ENCODE assay signal across 11 cellular contexts in the genomic region with DNA sequence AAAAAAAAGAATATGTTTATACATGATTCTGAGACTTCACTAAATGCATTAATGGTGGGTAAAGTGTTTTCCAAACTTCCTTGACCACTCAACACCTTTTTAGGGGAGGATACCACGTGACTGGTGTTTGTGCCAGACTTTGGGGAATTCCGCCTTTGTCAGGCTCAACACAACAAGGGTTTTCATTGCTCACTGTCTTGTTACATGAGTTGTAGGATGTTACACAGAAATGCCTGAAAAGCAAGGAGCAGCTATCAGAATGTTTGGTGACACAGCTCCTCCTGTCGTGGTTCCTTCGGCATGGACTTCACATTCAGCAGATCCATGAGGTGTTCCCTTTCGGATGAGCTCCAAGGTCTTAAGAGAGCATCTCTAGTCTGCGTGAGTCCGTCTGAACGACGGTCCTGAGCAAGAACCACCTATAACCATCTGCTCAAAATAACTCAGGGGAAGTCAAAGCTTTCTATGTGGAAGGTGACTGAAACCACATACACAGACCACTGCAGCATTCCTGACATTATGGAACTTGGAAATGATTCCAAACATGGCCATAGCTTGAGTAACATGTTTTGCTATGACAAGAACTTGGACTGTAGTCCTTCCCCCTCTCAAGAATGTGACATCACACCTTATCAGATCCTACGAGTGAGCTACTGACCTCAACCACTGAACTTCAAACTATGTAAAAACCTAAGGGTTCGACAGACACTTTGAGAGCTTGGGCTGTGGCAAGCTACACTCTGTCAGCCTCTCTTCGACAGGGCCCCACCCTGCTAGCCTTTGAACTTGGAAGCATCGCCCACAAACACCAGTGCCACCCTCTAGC. TPM values are rescaled to one million over a fixed set of nuclear protein-coding genes. Genes with fewer than 3 reads are reported as not detected.
DNase-seq lines count a peak whose midpoint lies in the region; FAIRE-seq lines count a peak whose summit lies in the region.
"Had no signal": no experiment of that assay in that cellular context is flagged by ENCODE, and none has a peak within 500 bp of the region (broad histone marks: within the 10 kb centered on the region; RNA-seq: fewer than 3 reads in every experiment).

No MANE protein-coding gene starts in this region.

- H3K4me1 ChIP-seq in adipocyte (ENCODE audit: control insufficient read depth, insufficient read depth, low read length) (peaks cover 68% of the 10 kb centered on the region), small intestine (ENCODE audit: control insufficient read depth in 2 of 2, insufficient read depth in 1 of 2, low read depth in 1 of 2, low read length in 1 of 2) (no peaks in the 10 kb centered on the region)

- 65 to 69% (median 68%) methylated on average over 13 of the region's 13 CpGs for WGBS in small intestine, 3 donors

- H3K4me3 ChIP-seq in adipocyte (ENCODE audit: low read length), result no peak overlapping the region
- no peak overlapping the region for H3K4me3 ChIP-seq in small intestine (ENCODE audit: low read depth in 1 of 2, low read length in 2 of 2)
- H3K4me3 ChIP-seq in H7 (ENCODE audit: insufficient read depth, low read depth, low read length), result no peak overlapping the region

- no peak for FAIRE-seq in small intestine (lab: Jason Lieb, UNC)
- FAIRE-seq: GM18507 had no signal

- H3K27me3 ChIP-seq in adipocyte (replicated peaks; ENCODE audit: control insufficient read depth, insufficient read depth, low read length) (no peaks in the 10 kb centered on the region), small intestine (ENCODE audit: control insufficient read depth in 2 of 2, insufficient read depth in 2 of 2, low read length in 2 of 2) (no peaks in the 10 kb centered on the region), H7 (ENCODE audit: control insufficient read depth, insufficient read depth, low read length) (no peaks in the 10 kb centered on the region)

- H3K9ac ChIP-seq in adipocyte (ENCODE audit: low read length), result peak overlapping the region; percentile 76
- H3K9ac ChIP-seq: KMS-11 had no signal

- H3K9me3 ChIP-seq in adipocyte (ENCODE audit: control insufficient read depth, low read length) (no peaks in the 10 kb centered on the region), small intestine (ENCODE audit: control insufficient read depth, low read depth) (no peaks in the 10 kb centered on the region)

- H3K27ac ChIP-seq in small intestine (ENCODE audit: low read depth in 1 of 2, low read length in 1 of 2), result no peak overlapping the region
- H3K27ac ChIP-seq: KMS-11 had no signal

- DNase-seq in GM04503 (ENCODE audit: low read depth) (peak; percentile 97), adipocyte (ENCODE audit: low read depth) (peak; percentile 66), hepatic stellate cell (ENCODE audit: low spot score) (peak; percentile 83), small intestine (peak; percentile 82), SIG-M5 (lab: John Stamatoyannopoulos, UW) (no peak), H7 (no peak), SKM-1 treated with dmso at 0.1 percent for 144 hours (lab: John Stamatoyannopoulos, UW; ENCODE audit: unreplicated experiment) (no peak)
- no peak for DNase-seq in activated naive CD4-positive, alpha-beta T cell (lab: John Stamatoyannopoulos, UW)
- DNase-seq: activated T-cell treated with anti-CD3 and anti-CD28 coated beads, Interleukin-2, amount 50 U/mL, for 48 hours had no signal

- no peaks in the 10 kb centered on the region for H3K36me3 ChIP-seq in adipocyte (ENCODE audit: control insufficient read depth, insufficient read depth, low read length, severe bottlenecking)
- H3K36me3 ChIP-seq in small intestine (ENCODE audit: control insufficient read depth in 2 of 2, insufficient read depth in 2 of 2, low read length in 2 of 2), result no peaks in the 10 kb centered on the region
- H3K36me3 ChIP-seq in H7 (replicated peaks; ENCODE audit: control insufficient read depth, insufficient read depth, low read length), result no peaks in the 10 kb centered on the region

RNA-seq across cellular contexts. Expression of gene MCFD2, which starts 57.5 kb away (rescaled TPM):
- polyA plus RNA-seq in small intestine, result 10 to 100 TPM; 20.8 to 45.0 (median 21.3) TPM
- 65.5 and 76.3 TPM in 2 replicates for total RNA-seq in H7 (2014; rRNA removed; shearing (Covaris generic))

Comparison
In these comparisons a context has a peak if more than half of its experiments do, and no peak if none do; other contexts are left out.
1. DNase-seq: peak in GM04503 (single experiment), adipocyte (single experiment), hepatic stellate cell (single experiment) and small intestine (single experiment); none in activated naive CD4-positive, alpha-beta T cell (0 of 4), SIG-M5 (single experiment), H7 (single experiment) and SKM-1 treated with dmso at 0.1 percent for 144 hours (single experiment).